8 cellular contexts compared by ENCODE assay signal in the genomic region with DNA sequence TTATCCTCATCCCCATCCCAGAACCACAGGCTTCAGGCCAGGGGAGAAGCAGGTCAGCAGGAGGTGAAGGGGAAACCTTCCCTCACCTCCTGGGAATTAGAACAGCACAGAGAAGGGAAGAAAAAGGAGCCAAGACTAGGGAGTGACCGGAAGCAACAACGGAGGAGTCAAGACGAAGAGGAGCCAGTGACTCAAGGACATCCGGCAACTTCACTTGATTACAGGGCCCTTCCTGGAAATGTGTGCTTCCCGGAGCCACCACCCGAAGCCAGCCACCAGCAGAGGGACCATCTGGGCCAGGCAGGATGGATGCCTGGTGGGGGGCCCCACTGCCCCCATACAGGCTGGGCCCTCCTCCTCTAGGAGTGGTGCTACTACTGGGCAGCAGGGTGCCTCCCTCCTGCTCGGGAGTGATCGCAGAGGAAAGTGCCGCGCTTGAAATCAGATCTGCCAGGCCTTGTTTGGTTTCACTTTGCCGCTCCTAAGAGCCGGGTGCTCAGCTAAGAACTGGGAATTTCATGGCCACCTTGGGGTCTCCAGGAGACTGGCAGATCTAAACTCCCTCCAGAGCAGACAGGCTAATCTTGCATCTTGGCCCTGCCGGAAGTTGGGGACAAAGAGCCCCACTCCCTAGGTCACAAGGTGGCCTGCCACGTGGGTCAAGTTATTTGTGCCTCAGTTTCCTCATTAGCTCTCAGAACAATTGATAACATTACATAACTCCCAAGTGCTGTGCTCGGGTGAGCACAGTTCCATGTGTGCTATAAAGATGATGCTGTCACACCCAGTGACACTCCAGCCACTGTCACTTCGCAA. TPM values are rescaled to one million over a fixed set of nuclear protein-coding genes. Genes with fewer than 3 reads are reported as not detected.
DNase-seq lines count a peak whose midpoint lies in the region; ATAC-seq and TF ChIP-seq lines count a peak whose summit lies in the region.

No MANE protein-coding gene starts in this region.

- TF ChIP-seq CTCF in dorsolateral prefrontal cortex (IDR thresholded peaks at IDR 0.05 in 54 of 56, conservative IDR thresholded peaks at IDR 0.05 in 2 of 56; ENCODE audit: low read depth in 1 of 56, partially characterized antibody in 56 of 56) (peak in 38 of 56 donors; percentile 11 to 50 (median 27)), mesothelial cell of epicardium (IDR thresholded peaks at IDR 0.05; ENCODE audit: unreplicated experiment) (no peak)

- peaks cover 41% of the 10 kb centered on the region for H3F3A ChIP-seq in GM23248 (ENCODE audit: insufficient read depth)

- H3K27me3 Mint-ChIP-seq in mesothelial cell of epicardium (ENCODE audit: low read depth), result no peaks in the 10 kb centered on the region

- in situ Hi-C loops in GM23248 (cut with MboI), result no loop called here

- 7 to 8% methylated on average over 15 to 16 of the region's 16 CpGs for WGBS in GM23248 (ENCODE audit: low coverage in 1 of 2, low lambda C conversion rate in 2 of 2, missing lambda C conversion rate in 2 of 2), 2 experiments

- peaks cover 58% of the 10 kb centered on the region for H3K4me1 Mint-ChIP-seq in mesothelial cell of epicardium

- peaks cover 3% of the 10 kb centered on the region for H3K36me3 Mint-ChIP-seq in mesothelial cell of epicardium

- DNase-seq in GM23248 (peak; percentile 97), NCI-H774 (lab: John Stamatoyannopoulos, UW) (peak; percentile 21), dorsolateral prefrontal cortex (peak in 3 of 10 donors; percentile 17 to 57 (median 54)), mesothelial cell of epicardium (ENCODE audit: low spot score in 2 of 2, unreplicated experiment in 2 of 2) (peak in 1 of 2 experiments; percentile 54), NCI-H1436 treated with DMSO at 0.1 percent for 48 hours (lab: John Stamatoyannopoulos, UW) (no peak)
- no peak for DNase-seq in activated naive CD4-positive, alpha-beta T cell (lab: John Stamatoyannopoulos, UW)

- H3K27me3 ChIP-seq in GM23248 (replicated peaks; ENCODE audit: insufficient read depth) (no peaks in the 10 kb centered on the region), dorsolateral prefrontal cortex (no peaks in the 10 kb centered on the region)

- ATAC-seq in HG03439 (IDR thresholded peaks at IDR 0.05; ENCODE audit: unreplicated experiment) (no peak), HG02571 (IDR thresholded peaks at IDR 0.05; ENCODE audit: unreplicated experiment) (no peak)

- peaks cover 81% of the 10 kb centered on the region for H3K4me1 ChIP-seq in GM23248 (ENCODE audit: insufficient read depth)

- H2AFZ ChIP-seq in GM23248, result peak overlapping the region; percentile 49

- H3K9me3 ChIP-seq in GM23248 (ENCODE audit: low read depth), result no peaks in the 10 kb centered on the region

- H3K4me3 ChIP-seq in GM23248 (peak overlapping the region; percentile 74), dorsolateral prefrontal cortex (peak overlapping the region in 57 of 59 donors; percentile 13 to 64 (median 42))

- H3K27ac ChIP-seq in GM23248, result peak overlapping the region; percentile 96
- peak overlapping the region in 55 of 59 donors; percentile 10 to 99 (median 73) for H3K27ac ChIP-seq in dorsolateral prefrontal cortex

- peak overlapping the region; percentile 88 for H3K9ac ChIP-seq in GM23248

- H3K4me3 Mint-ChIP-seq in mesothelial cell of epicardium, result peak overlapping the region; percentile 55

- no peaks in the 10 kb centered on the region for H3K9me3 Mint-ChIP-seq in mesothelial cell of epicardium

- intact Hi-C loops in dorsolateral prefrontal cortex (cut with DNase I), result no loop called here

- peak overlapping the region; percentile 97 for H3K27ac Mint-ChIP-seq in mesothelial cell of epicardium

- no peaks in the 10 kb centered on the region for H3K9me2 ChIP-seq in GM23248 (ENCODE audit: insufficient read depth)

- no peaks in the 10 kb centered on the region for H3K36me3 ChIP-seq in GM23248 (ENCODE audit: low read depth)

- no peaks in the 10 kb centered on the region for H4K20me1 ChIP-seq in GM23248 (ENCODE audit: insufficient read depth)

- peak overlapping the region; percentile 95 for H3K4me2 ChIP-seq in GM23248 (ENCODE audit: unreplicated experiment)

- peaks cover 82% of the 10 kb centered on the region for H3K79me2 ChIP-seq in GM23248 (ENCODE audit: insufficient read depth)

RNA-seq across cellular contexts. Expression of a gene that starts 6.6 kb away (rescaled TPM):
- 30.6 and 34.6 TPM in 2 replicates for total RNA-seq in GM23248 (2014; rRNA removed; shearing (Covaris generic))
- polyA plus RNA-seq in GM23248 (2016; fragmentation: Nextera tagmentation; extraction: Ambion mirVana), result 31.2 and 35.4 TPM in 2 replicates
- total RNA-seq in dorsolateral prefrontal cortex (100 to 1,000 TPM in 13 of 120 experiments, 10 to 100 TPM in 107; 47.4 to 222 (median 76.7) TPM), mesothelial cell of epicardium (68.4 to 71.3 TPM (median 70.3 TPM) in 3 replicates)

RNA-seq across cellular contexts. Expression of a gene that starts 43.5 kb away (rescaled TPM):
- not detected in 2 replicates for total RNA-seq in GM23248 (2014; rRNA removed; shearing (Covaris generic))
- not detected in 2 replicates for polyA plus RNA-seq in GM23248 (2016; fragmentation: Nextera tagmentation; extraction: Ambion mirVana)
- total RNA-seq in dorsolateral prefrontal cortex (1 to 10 TPM in 2 of 120 experiments, under 1 TPM in 7, not detected in 111; 0.46 to 1.6 (median 0.68) TPM), mesothelial cell of epicardium (0.40 TPM in 1 of 3 replicates, not detected in the others)

Comparison
In these comparisons a context has a peak if more than half of its experiments do, and no peak if none do; other contexts are left out.
1. DNase-seq: peak in GM23248 (single experiment) and NCI-H774 (single experiment); none in activated naive CD4-positive, alpha-beta T cell (0 of 4) and NCI-H1436 treated with DMSO at 0.1 percent for 48 hours (single experiment).